8 cellular contexts compared by ENCODE assay signal in the genomic region with DNA sequence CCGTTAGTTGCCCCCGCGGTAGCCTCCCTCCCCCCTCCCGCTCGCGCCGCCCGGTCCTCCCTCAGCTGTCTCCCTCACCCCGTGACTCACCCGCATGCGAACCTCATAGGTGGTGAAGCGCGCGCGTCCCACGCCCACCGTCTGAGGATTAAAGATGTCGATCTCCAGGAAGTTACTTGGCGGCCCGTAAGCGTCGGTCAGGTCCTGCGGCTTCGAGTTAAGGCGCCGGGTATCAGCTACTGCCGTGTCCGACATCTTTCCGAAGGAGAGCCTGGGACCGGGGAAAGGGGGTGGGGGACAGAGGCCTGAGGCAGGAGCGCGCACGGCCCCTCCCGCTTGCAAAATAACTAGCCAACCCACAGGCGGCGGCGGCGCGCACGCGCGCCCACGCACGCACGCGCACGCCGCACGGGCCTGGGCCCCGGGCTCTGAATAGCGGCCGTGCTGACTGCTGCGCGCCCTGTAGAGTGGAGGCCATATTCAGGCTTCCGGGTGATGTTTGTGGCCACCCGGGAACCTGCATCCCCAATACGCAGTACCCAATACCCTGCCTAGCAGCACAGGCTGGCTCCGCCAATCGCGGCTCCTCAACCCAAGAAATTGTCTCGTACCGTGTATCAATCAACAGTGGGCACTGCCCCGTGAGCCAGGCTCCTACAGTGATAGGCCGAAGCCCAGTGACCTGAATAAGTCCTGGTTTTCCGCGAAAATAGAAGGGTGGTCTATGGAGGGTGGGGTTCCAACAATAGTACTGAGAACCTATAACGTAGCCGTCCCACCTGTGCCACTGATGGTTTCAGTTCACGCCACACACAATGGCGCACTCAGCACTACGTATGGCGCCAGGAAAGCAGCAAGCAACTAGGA. TPM values are rescaled to one million over a fixed set of nuclear protein-coding genes. Genes with fewer than 3 reads are reported as not detected.
DNase-seq lines count a peak whose midpoint lies in the region; FAIRE-seq and TF ChIP-seq lines count a peak whose summit lies in the region.

Gene SNX12 (minus strand): TSS at position 283 of the 867 bp plus-strand sequence. CDS start 28 bp downstream, at position 255.

- peak within 1 kb of the TSS; percentile 94 for H3K4me3 Mint-ChIP-seq in nephron progenitor cell
- peak within 1 kb of the TSS; percentile 95 for H3K4me3 Mint-ChIP-seq in stimulated activated naive CD8-positive, alpha-beta T cell treated with anti-CD3 and anti-CD28 coated beads, Interleukin-15, Interleukin-2, amounts not matched to agents 100 ng/mL and 50 ng/mL, for 24 hours

- H3K9me3 Mint-ChIP-seq in nephron progenitor cell: peaks cover 39% of the 10 kb centered on the region
- H3K9me3 Mint-ChIP-seq in stimulated activated naive CD8-positive, alpha-beta T cell treated with anti-CD3 and anti-CD28 coated beads, Interleukin-15, Interleukin-2, amounts not matched to agents 100 ng/mL and 50 ng/mL, for 24 hours: no peaks in the 10 kb centered on the region

- H3K27me3 Mint-ChIP-seq in nephron progenitor cell (ENCODE audit: low read depth, poor library complexity): peaks cover 6% of the 10 kb centered on the region
- H3K27me3 Mint-ChIP-seq in stimulated activated naive CD8-positive, alpha-beta T cell treated with anti-CD3 and anti-CD28 coated beads, Interleukin-15, Interleukin-2, amounts not matched to agents 100 ng/mL and 50 ng/mL, for 24 hours: no peaks in the 10 kb centered on the region

- DNase-seq in HCEC 1CT: peak; percentile 86
- peak; percentile 92 for DNase-seq in MM.1S
- DNase-seq in SHP77 treated with DMSO at 0.1 percent for 48 hours (lab: John Stamatoyannopoulos, UW): peak; percentile 80
- peak; percentile 94 for DNase-seq in activated effector memory CD4-positive, alpha-beta T cell treated with anti-CD3 and anti-CD28 coated beads, Interleukin-2, amount 50 U/mL, for 16 hours
- DNase-seq in fibroblast of the aortic adventitia (ENCODE audit: low read depth): peak; percentile 94
- DNase-seq in nephron progenitor cell: peak; percentile 77

- no peaks in the 10 kb centered on the region for H3K27me3 ChIP-seq in MM.1S (replicated peaks; ENCODE audit: insufficient read depth, low read length)

- peak within 1 kb of the TSS; percentile 65 for H3K4me2 ChIP-seq in MM.1S (ENCODE audit: low read depth, low read length)

- H3F3A ChIP-seq in MM.1S (ENCODE audit: insufficient read depth, low read length): peaks cover 4% of the 10 kb centered on the region; the same call in 1 of the 2 replicates

- H2AFZ ChIP-seq in MM.1S (ENCODE audit: low read length): peak within 1 kb of the TSS; percentile 90

- H3K4me1 Mint-ChIP-seq in nephron progenitor cell: peaks cover 13% of the 10 kb centered on the region
- peaks cover 17% of the 10 kb centered on the region for H3K4me1 Mint-ChIP-seq in stimulated activated naive CD8-positive, alpha-beta T cell treated with anti-CD3 and anti-CD28 coated beads, Interleukin-15, Interleukin-2, amounts not matched to agents 100 ng/mL and 50 ng/mL, for 24 hours (ENCODE audit: low read depth)

- no peaks in the 10 kb centered on the region for H3K36me3 Mint-ChIP-seq in nephron progenitor cell (ENCODE audit: low read depth)
- H3K36me3 Mint-ChIP-seq in stimulated activated naive CD8-positive, alpha-beta T cell treated with anti-CD3 and anti-CD28 coated beads, Interleukin-15, Interleukin-2, amounts not matched to agents 100 ng/mL and 50 ng/mL, for 24 hours (ENCODE audit: low read depth): peaks cover 8% of the 10 kb centered on the region

- H3K4me3 ChIP-seq in MM.1S (ENCODE audit: low read length): peak within 1 kb of the TSS; percentile 85
- peak within 1 kb of the TSS; percentile 73 for H3K4me3 ChIP-seq in fibroblast of the aortic adventitia (ENCODE audit: low read depth, low read length)

- peak within 1 kb of the TSS; percentile 92 for H3K27ac Mint-ChIP-seq in nephron progenitor cell
- H3K27ac Mint-ChIP-seq in stimulated activated naive CD8-positive, alpha-beta T cell treated with anti-CD3 and anti-CD28 coated beads, Interleukin-15, Interleukin-2, amounts not matched to agents 100 ng/mL and 50 ng/mL, for 24 hours: peak within 1 kb of the TSS; percentile 90

- H3K36me3 ChIP-seq in MM.1S (replicated peaks; ENCODE audit: insufficient read depth, low read length): no peaks in the 10 kb centered on the region

- peak; percentile 97 for FAIRE-seq in G401.6 (lab: Jason Lieb, UNC)

- peak within 1 kb of the TSS; percentile 54; the same call in 1 of the 2 replicates for H3K27ac ChIP-seq in MM.1S (ENCODE audit: low read length)

- H3K9me3 ChIP-seq in MM.1S (replicated peaks; ENCODE audit: insufficient read depth, low read length): no peaks in the 10 kb centered on the region

- no peaks in the 10 kb centered on the region for H3K9me2 ChIP-seq in MM.1S (replicated peaks; ENCODE audit: insufficient read depth, low read length)

- no peak for TF ChIP-seq CTCF in MM.1S (IDR thresholded peaks at IDR 0.05; ENCODE audit: low read length)
- no peak for TF ChIP-seq CTCF in fibroblast of the aortic adventitia (IDR thresholded peaks at IDR 0.05; ENCODE audit: insufficient read depth, low read length)
- no peak for TF ChIP-seq CTCF in nephron progenitor cell (IDR thresholded peaks at IDR 0.05)

- H3K79me2 ChIP-seq in MM.1S (ENCODE audit: low read length): peaks cover 33% of the 10 kb centered on the region

- H3K9ac ChIP-seq in MM.1S (ENCODE audit: low read length): peak within 1 kb of the TSS; percentile 62

- H3K4me1 ChIP-seq in MM.1S (ENCODE audit: low read length): 0 out of 2 replicates have a peak, but pooled peaks cover 5% of the 10 kb centered on the region

- H4K20me1 ChIP-seq in MM.1S (ENCODE audit: insufficient read depth, low read length): no peaks in the 10 kb centered on the region

RNA-seq across cellular contexts. Expression of gene SNX12, which starts in this region (rescaled TPM):
- total RNA-seq in fibroblast of the aortic adventitia (ENCODE audit: low replicate concordance): 61.7 and 64.1 TPM in 2 replicates

Comparison
In these comparisons a context has a peak if more than half of its experiments do, and no peak if none do; other contexts are left out.
1. Peak in every context shown above with its lines: DNase-seq, H3K4me3 ChIP-seq and H3K27ac ChIP-seq.